22 cellular contexts compared by ENCODE assay signal in the genomic region with DNA sequence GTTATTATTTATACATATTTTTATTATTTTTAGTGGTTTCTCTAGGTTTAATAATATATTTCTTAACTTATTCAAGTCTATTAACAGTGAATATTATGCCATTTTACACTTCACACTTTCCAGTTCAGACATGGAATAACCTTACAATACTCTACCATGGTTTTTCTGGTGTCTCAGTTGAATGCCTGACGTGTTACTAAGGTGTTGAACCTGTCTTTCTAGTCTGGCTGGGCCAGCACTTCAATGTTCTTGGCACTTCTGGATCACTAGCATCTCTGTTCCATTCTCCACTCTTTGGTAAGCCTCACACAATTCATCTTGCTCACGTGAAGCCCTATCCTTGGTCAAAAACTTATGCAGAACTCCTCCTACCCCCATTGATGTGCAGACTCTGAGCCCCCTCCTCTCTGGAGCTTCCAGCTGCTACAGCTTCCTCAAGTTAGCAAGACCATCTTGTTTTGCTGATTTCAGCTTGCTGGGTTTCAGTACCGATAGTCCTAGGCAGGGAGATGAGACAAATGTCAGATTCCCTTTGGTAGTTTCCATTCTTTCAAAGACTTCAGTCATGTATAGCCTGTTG.
DNase-seq lines count a peak whose midpoint lies in the region; ATAC-seq and TF ChIP-seq lines count a peak whose summit lies in the region.
"Had no signal": no experiment of that assay in that cellular context is flagged by ENCODE, and none has a peak within 500 bp of the region (broad histone marks: within the 10 kb centered on the region; RNA-seq: fewer than 3 reads in every experiment).

No MANE protein-coding gene starts in this region.

- intact Hi-C loops in PC-3 (cut with micrococcal nuclease) (no loop called here), Caco-2 (cut with micrococcal nuclease; ENCODE audit: unreplicated experiment) (no loop called here)

- no peaks in the 10 kb centered on the region for H3F3A ChIP-seq in GM23338 (replicated peaks; ENCODE audit: low read depth)
- H3F3A ChIP-seq in PC-3 (ENCODE audit: low read length, unreplicated experiment) = no peaks in the 10 kb centered on the region

- H3K9me3 ChIP-seq in PC-3 (ENCODE audit: low read length) (no peaks in the 10 kb centered on the region), Caco-2 (no peaks in the 10 kb centered on the region)
- H3K9me3 ChIP-seq: BE2C, Peyer's patch had no signal

- TF ChIP-seq CTCF in GM23338 (conservative IDR thresholded peaks at IDR 0.05; ENCODE audit: low read depth in 2 of 2) (no peak), PC-3 (conservative IDR thresholded peaks at IDR 0.05; ENCODE audit: low read depth, low read length) (no peak), Caco-2 (IDR thresholded peaks at IDR 0.05; ENCODE audit: insufficient read depth in 1 of 2, low read depth in 1 of 2, low read length in 1 of 2, severe bottlenecking in 1 of 2, unreplicated experiment in 1 of 2) (no peak), GM10266 (IDR thresholded peaks at IDR 0.05; ENCODE audit: control insufficient read depth, insufficient read depth, low read depth, missing control alignments) (no peak)

- no peak overlapping the region for H3K4me3 ChIP-seq in GM23338
- no peak overlapping the region for H3K4me3 ChIP-seq in PC-3 (ENCODE audit: low read length)
- no peak overlapping the region for H3K4me3 ChIP-seq in Caco-2 (ENCODE audit: low read depth, low read length)
- H3K4me3 ChIP-seq: GM23248, Peyer's patch had no signal

- 0 out of 2 replicates have a peak overlapping the region, but pooled peaks have one; percentile 25 for H2AFZ ChIP-seq in GM23338
- no peak overlapping the region for H2AFZ ChIP-seq in PC-3 (ENCODE audit: low read length)
- H2AFZ ChIP-seq: GM23248 had no signal

- H4K20me1 ChIP-seq in GM23338 (replicated peaks; ENCODE audit: insufficient read depth) = no peaks in the 10 kb centered on the region
- no peaks in the 10 kb centered on the region for H4K20me1 ChIP-seq in PC-3 (ENCODE audit: low read length)

- POLR2A ChIA-PET in PC-3 (lab: Charles Lee; ENCODE audit: unreplicated experiment) (interaction anchor here (0.6 kb wide), 1 partner anchor 51 kb away, joined by 4 read pairs; no protein-coding TSS in a partner anchor), Caco-2 (lab: Charles Lee) (no interaction called here)

- no TSS peak for BruUV-seq in PC-3 (replicated peaks; lab: Mats Ljungman, UMichigan)
- BruUV-seq in Caco-2 (replicated peaks; lab: Mats Ljungman, UMichigan) = no TSS peak

- ATAC-seq in GM23338 (no peak), PC-3 (no peak)

- no peak overlapping the region for H3K9ac ChIP-seq in PC-3 (ENCODE audit: low read length)
- H3K9ac ChIP-seq: GM23248 had no signal

- H3K9me2 ChIP-seq in GM23338 (ENCODE audit: insufficient read depth) (peaks cover 9% of the 10 kb centered on the region), PC-3 (replicated peaks; ENCODE audit: low read length) (no peaks in the 10 kb centered on the region)

- H3K79me2 ChIP-seq in GM23338 (replicated peaks; ENCODE audit: insufficient read depth) (no peaks in the 10 kb centered on the region), PC-3 (ENCODE audit: low read length) (no peaks in the 10 kb centered on the region)

- H3K27ac ChIP-seq in GM23338 (ENCODE audit: low read depth) = no peak overlapping the region
- no peak overlapping the region for H3K27ac ChIP-seq in PC-3 (ENCODE audit: low read length)
- no peak overlapping the region for H3K27ac ChIP-seq in epithelial cell of prostate
- H3K27ac ChIP-seq: GM23248, Peyer's patch had no signal

- H3K27me3 Mint-ChIP-seq in GM23338 (ENCODE audit: insufficient read depth, low read depth, poor library complexity) = no peaks in the 10 kb centered on the region
- no peaks in the 10 kb centered on the region for H3K27me3 Mint-ChIP-seq in Caco-2 (ENCODE audit: insufficient read depth, unreplicated experiment)

- CTCF ChIA-PET in PC-3 (lab: Charles Lee) (no interaction called here), Caco-2 (lab: Charles Lee) (no interaction called here)

- H3K36me3 Mint-ChIP-seq in GM23338 (ENCODE audit: low read depth) = peaks cover 3% of the 10 kb centered on the region; the same call in 1 of the 3 replicates
- no peaks in the 10 kb centered on the region for H3K36me3 Mint-ChIP-seq in Caco-2 (ENCODE audit: insufficient read depth, unreplicated experiment)
- H3K36me3 Mint-ChIP-seq: CD14-positive monocyte had no signal

- H3K4me2 ChIP-seq in GM23338 = no peak overlapping the region
- H3K4me2 ChIP-seq in PC-3 (ENCODE audit: low read length) = no peak overlapping the region

- H3K4me1 Mint-ChIP-seq in GM23338 (peaks cover 2% of the 10 kb centered on the region; the same call in 1 of the 3 replicates), Caco-2 (ENCODE audit: low read depth, unreplicated experiment) (no peaks in the 10 kb centered on the region)
- H3K4me1 Mint-ChIP-seq: CD14-positive monocyte had no signal

- H3K36me3 ChIP-seq in GM23338 (ENCODE audit: insufficient read depth) (no peaks in the 10 kb centered on the region), PC-3 (ENCODE audit: low read depth, low read length) (no peaks in the 10 kb centered on the region), Caco-2 (ENCODE audit: control insufficient read depth, insufficient read depth, low read length) (no peaks in the 10 kb centered on the region)
- H3K36me3 ChIP-seq: BE2C, Peyer's patch had no signal

- H3K27ac Mint-ChIP-seq in GM23338 = no peak overlapping the region; the same call in 1 of the 2 replicates
- no peak overlapping the region for H3K27ac Mint-ChIP-seq in Caco-2 (ENCODE audit: unreplicated experiment)
- H3K27ac Mint-ChIP-seq: CD14-positive monocyte had no signal

- H3K9me3 Mint-ChIP-seq in GM23338 (peaks cover 16% of the 10 kb centered on the region; the same call in 2 of the 3 replicates), Caco-2 (ENCODE audit: unreplicated experiment) (no peaks in the 10 kb centered on the region)

- H3K27me3 ChIP-seq in GM23338 (ENCODE audit: insufficient read depth) (no peaks in the 10 kb centered on the region), PC-3 (ENCODE audit: low read length) (0 out of 2 replicates have a peak, but pooled peaks cover 2% of the 10 kb centered on the region), Caco-2 (replicated peaks; ENCODE audit: control insufficient read depth, insufficient read depth, low read length) (no peaks in the 10 kb centered on the region)
- H3K27me3 ChIP-seq: BE2C, Peyer's patch had no signal

- H3K4me3 Mint-ChIP-seq in GM23338 (no peak overlapping the region), Caco-2 (ENCODE audit: unreplicated experiment) (no peak overlapping the region)
- H3K4me3 Mint-ChIP-seq: CD14-positive monocyte had no signal

- H3K4me1 ChIP-seq in GM23338 (ENCODE audit: insufficient read depth) (no peaks in the 10 kb centered on the region), PC-3 (ENCODE audit: insufficient read depth, low read length) (peaks cover 6% of the 10 kb centered on the region; the same call in 1 of the 2 replicates), Caco-2 (no peaks in the 10 kb centered on the region)
- H3K4me1 ChIP-seq: BE2C, Peyer's patch had no signal

- DNase-seq in GM23338 (ENCODE audit: low spot score) (no peak), PC-3 (peak; percentile 53), epithelial cell of prostate (ENCODE audit: low read depth, low spot score) (peak; percentile 6), iPS-NIHi11 (ENCODE audit: low spot score) (peak; percentile 7), Caco-2 (no peak), GM10266 (ENCODE audit: extremely low spot score) (no peak), germinal center (ENCODE audit: low spot score) (no peak), CD1c-positive myeloid dendritic cell (ENCODE audit: extremely low spot score) (no peak)
- DNase-seq: 8988T, ACHN, BE2C, DMS153, GM23248, HCEC 1CT, IMR-90, KG1, MM.1S, NCI-H2029, NCI-H526 treated with DMSO at 0.1 percent for 48 hours, Peyer's patch, SHP77 treated with DMSO at 0.1 percent for 48 hours had no signal

TF ChIP-seq in GM23338, 12 proteins besides CTCF, POLR2A, EP300 and RAD21 (continues in another document):
- TF ChIP-seq ZNF331 (CRISPR knock-in tag; IDR thresholded peaks at IDR 0.05; ENCODE audit: low read depth) (no peak), STAT1 (IDR thresholded peaks at IDR 0.05; ENCODE audit: unreplicated experiment) (no peak), JUNB (IDR thresholded peaks at IDR 0.05; ENCODE audit: unreplicated experiment) (no peak), EZH2 (IDR thresholded peaks at IDR 0.05; ENCODE audit: low read depth, unreplicated experiment) (no peak), POLR2AphosphoS5 (IDR thresholded peaks at IDR 0.05; ENCODE audit: low read depth) (no peak), NANOG (IDR thresholded peaks at IDR 0.05; ENCODE audit: borderline replicate concordance) (no peak), EZH2phosphoT487 (IDR thresholded peaks at IDR 0.05; ENCODE audit: unreplicated experiment) (no peak)
- TF ChIP-seq, protein P1, sequence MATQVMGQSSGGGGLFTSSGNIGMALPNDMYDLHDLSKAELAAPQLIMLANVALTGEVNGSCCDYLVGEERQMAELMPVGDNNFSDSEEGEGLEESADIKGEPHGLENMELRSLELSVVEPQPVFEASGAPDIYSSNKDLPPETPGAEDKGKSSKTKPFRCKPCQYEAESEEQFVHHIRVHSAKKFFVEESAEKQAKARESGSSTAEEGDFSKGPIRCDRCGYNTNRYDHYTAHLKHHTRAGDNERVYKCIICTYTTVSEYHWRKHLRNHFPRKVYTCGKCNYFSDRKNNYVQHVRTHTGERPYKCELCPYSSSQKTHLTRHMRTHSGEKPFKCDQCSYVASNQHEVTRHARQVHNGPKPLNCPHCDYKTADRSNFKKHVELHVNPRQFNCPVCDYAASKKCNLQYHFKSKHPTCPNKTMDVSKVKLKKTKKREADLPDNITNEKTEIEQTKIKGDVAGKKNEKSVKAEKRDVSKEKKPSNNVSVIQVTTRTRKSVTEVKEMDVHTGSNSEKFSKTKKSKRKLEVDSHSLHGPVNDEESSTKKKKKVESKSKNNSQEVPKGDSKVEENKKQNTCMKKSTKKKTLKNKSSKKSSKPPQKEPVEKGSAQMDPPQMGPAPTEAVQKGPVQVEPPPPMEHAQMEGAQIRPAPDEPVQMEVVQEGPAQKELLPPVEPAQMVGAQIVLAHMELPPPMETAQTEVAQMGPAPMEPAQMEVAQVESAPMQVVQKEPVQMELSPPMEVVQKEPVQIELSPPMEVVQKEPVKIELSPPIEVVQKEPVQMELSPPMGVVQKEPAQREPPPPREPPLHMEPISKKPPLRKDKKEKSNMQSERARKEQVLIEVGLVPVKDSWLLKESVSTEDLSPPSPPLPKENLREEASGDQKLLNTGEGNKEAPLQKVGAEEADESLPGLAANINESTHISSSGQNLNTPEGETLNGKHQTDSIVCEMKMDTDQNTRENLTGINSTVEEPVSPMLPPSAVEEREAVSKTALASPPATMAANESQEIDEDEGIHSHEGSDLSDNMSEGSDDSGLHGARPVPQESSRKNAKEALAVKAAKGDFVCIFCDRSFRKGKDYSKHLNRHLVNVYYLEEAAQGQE (IDR thresholded peaks at IDR 0.05; ENCODE audit: unreplicated experiment) = no peak

Comparison
In these comparisons a context has a peak if more than half of its experiments do, and no peak if none do; other contexts are left out.
1. DNase-seq: peak in PC-3 (single experiment), epithelial cell of prostate (single experiment) and iPS-NIHi11 (single experiment); none in GM23338 (single experiment), Caco-2 (0 of 2), GM10266 (single experiment), germinal center (single experiment) and CD1c-positive myeloid dendritic cell (single experiment).